ENCODE assay signal across 1 cellular context in the genomic region with DNA sequence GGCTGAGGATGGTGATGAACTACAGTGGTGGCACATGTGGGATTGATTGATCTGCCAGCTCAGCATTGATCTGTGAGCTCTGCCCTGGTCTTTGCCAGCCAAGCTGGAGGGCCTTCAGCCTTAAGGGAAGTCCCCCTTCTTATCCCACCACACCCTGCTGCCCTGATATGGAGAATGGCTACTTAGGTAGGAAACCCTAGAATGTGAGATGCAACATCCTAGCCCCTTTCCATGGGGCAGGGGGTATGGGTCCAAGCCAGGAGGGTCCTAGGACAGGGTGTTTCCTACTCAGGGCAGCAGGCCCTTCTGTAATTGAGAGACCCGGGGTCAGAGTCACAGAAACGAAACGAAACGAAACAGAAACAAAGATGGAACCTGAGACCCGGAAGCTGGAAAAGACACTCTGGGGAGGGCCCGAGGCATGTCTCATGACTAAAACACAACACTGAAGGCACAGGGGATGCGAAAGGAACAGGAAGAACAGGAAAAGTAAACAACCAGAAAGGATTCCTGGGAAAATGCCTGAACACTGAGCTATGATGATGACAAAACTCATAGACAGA.
A peak's percentile ranks its signal among the peaks of the same experiment; 100 is the strongest.
TF ChIP-seq lines count a peak whose summit lies in the region.

No MANE protein-coding gene starts in this region.

TF ChIP-seq in HepG2, 621 proteins besides CTCF, POLR2A, EP300 and RAD21 (continued from another document and continues in another):
- TF ChIP-seq, protein P1, sequence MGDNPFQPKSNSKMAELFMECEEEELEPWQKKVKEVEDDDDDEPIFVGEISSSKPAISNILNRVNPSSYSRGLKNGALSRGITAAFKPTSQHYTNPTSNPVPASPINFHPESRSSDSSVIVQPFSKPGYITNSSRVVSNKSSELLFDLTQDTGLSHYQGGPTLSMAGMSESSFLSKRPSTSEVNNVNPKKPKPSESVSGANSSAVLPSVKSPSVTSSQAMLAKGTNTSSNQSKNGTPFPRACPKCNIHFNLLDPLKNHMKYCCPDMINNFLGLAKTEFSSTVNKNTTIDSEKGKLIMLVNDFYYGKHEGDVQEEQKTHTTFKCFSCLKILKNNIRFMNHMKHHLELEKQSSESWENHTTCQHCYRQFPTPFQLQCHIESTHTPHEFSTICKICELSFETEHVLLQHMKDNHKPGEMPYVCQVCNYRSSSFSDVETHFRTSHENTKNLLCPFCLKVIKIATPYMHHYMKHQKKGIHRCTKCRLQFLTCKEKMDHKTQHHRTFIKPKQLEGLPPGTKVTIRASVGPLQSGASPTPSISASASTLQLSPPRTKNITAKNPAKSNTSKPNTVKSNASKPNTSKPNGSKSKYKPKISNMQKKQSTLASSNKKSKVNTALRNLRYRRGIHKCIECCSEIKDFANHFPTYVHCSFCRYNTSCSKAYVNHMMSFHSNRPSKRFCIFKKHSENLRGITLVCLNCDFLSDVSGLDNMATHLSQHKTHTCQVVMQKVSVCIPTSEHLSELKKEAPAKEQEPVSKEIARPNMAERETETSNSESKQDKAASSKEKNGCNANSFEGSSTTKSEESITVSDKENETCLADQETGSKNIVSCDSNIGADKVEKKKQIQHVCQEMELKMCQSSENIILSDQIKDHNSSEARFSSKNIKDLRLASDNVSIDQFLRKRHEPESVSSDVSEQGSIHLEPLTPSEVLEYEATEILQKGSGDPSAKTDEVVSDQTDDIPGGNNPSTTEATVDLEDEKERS (CRISPR knock-in tag; IDR thresholded peaks at IDR 0.05): 0 out of 2 replicates have a peak, but pooled peaks have one; percentile 25
- TF ChIP-seq CBX2 (IDR thresholded peaks at IDR 0.05; ENCODE audit: low read depth, low read length): no peak
- TF ChIP-seq CBX2 (CRISPR knock-in tag; IDR thresholded peaks at IDR 0.05; ENCODE audit: low read depth): no peak
- peak; percentile 56; the same call in 1 of the 2 replicates for TF ChIP-seq PHF8 (CRISPR knock-in tag; IDR thresholded peaks at IDR 0.05)
- peak; percentile 88; the same call in 1 of the 2 replicates for TF ChIP-seq ADNP (CRISPR knock-in tag; IDR thresholded peaks at IDR 0.05)
- no peak for TF ChIP-seq MAFG (CRISPR knock-in tag; IDR thresholded peaks at IDR 0.05)
- TF ChIP-seq ZMYM3 (CRISPR knock-in tag; IDR thresholded peaks at IDR 0.05): peak; percentile 99
- peak; percentile 63 for TF ChIP-seq ZNF143 (CRISPR knock-in tag; IDR thresholded peaks at IDR 0.05)
- TF ChIP-seq, protein P2, sequence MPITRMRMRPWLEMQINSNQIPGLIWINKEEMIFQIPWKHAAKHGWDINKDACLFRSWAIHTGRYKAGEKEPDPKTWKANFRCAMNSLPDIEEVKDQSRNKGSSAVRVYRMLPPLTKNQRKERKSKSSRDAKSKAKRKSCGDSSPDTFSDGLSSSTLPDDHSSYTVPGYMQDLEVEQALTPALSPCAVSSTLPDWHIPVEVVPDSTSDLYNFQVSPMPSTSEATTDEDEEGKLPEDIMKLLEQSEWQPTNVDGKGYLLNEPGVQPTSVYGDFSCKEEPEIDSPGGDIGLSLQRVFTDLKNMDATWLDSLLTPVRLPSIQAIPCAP (CRISPR knock-in tag; IDR thresholded peaks at IDR 0.05; ENCODE audit: low read depth): peak; percentile 57
- TF ChIP-seq, protein P3, sequence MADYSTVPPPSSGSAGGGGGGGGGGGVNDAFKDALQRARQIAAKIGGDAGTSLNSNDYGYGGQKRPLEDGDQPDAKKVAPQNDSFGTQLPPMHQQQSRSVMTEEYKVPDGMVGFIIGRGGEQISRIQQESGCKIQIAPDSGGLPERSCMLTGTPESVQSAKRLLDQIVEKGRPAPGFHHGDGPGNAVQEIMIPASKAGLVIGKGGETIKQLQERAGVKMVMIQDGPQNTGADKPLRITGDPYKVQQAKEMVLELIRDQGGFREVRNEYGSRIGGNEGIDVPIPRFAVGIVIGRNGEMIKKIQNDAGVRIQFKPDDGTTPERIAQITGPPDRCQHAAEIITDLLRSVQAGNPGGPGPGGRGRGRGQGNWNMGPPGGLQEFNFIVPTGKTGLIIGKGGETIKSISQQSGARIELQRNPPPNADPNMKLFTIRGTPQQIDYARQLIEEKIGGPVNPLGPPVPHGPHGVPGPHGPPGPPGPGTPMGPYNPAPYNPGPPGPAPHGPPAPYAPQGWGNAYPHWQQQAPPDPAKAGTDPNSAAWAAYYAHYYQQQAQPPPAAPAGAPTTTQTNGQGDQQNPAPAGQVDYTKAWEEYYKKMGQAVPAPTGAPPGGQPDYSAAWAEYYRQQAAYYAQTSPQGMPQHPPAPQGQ (CRISPR knock-in tag; IDR thresholded peaks at IDR 0.05; ENCODE audit: borderline replicate concordance): no peak
- no peak for TF ChIP-seq ZNF816 (CRISPR knock-in tag; IDR thresholded peaks at IDR 0.05; ENCODE audit: borderline replicate concordance)
- TF ChIP-seq ZFX (CRISPR knock-in tag; IDR thresholded peaks at IDR 0.05; ENCODE audit: low read depth): peak; percentile 64
- TF ChIP-seq SOX5 (CRISPR knock-in tag; IDR thresholded peaks at IDR 0.05; ENCODE audit: borderline replicate concordance): peak; percentile 33; the same call in 1 of the 2 replicates
- TF ChIP-seq, protein P4, sequence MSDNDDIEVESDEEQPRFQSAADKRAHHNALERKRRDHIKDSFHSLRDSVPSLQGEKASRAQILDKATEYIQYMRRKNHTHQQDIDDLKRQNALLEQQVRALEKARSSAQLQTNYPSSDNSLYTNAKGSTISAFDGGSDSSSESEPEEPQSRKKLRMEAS (IDR thresholded peaks at IDR 0.05): peak; percentile 55; the same call in 1 of the 2 replicates
- no peak for TF ChIP-seq MBNL3 (CRISPR knock-in tag; conservative IDR thresholded peaks at IDR 0.05)
- TF ChIP-seq, protein P5, sequence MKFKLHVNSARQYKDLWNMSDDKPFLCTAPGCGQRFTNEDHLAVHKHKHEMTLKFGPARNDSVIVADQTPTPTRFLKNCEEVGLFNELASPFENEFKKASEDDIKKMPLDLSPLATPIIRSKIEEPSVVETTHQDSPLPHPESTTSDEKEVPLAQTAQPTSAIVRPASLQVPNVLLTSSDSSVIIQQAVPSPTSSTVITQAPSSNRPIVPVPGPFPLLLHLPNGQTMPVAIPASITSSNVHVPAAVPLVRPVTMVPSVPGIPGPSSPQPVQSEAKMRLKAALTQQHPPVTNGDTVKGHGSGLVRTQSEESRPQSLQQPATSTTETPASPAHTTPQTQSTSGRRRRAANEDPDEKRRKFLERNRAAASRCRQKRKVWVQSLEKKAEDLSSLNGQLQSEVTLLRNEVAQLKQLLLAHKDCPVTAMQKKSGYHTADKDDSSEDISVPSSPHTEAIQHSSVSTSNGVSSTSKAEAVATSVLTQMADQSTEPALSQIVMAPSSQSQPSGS (CRISPR knock-in tag; IDR thresholded peaks at IDR 0.05): no peak
- TF ChIP-seq ZNF678 (CRISPR knock-in tag; IDR thresholded peaks at IDR 0.05): 0 out of 2 replicates have a peak, but pooled peaks have one; percentile 38
- peak; percentile 92 for TF ChIP-seq FOXA3 (CRISPR knock-in tag; IDR thresholded peaks at IDR 0.05)
- TF ChIP-seq GATAD1 (CRISPR knock-in tag; IDR thresholded peaks at IDR 0.05): peak; percentile 39; the same call in 1 of the 2 replicates
- TF ChIP-seq ZNF350 (CRISPR knock-in tag; IDR thresholded peaks at IDR 0.05; ENCODE audit: borderline replicate concordance, low read depth): no peak
- peak; percentile 90 for TF ChIP-seq ELF4 (CRISPR knock-in tag; IDR thresholded peaks at IDR 0.05; ENCODE audit: borderline replicate concordance)
- TF ChIP-seq, protein P6, sequence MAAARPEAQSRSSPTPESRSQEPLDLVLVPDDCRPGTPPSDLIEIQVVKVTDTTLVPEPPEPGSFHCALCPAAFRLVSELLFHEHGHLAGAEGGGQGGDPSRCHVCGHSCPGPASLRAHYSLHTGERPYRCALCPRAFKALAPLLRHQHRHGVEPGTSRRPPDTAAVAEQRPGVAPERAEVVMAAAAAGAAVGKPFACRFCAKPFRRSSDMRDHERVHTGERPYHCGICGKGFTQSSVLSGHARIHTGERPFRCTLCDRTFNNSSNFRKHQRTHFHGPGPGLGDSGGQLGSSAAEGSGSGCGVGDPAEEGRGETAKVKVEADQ (CRISPR knock-in tag; IDR thresholded peaks at IDR 0.05; ENCODE audit: borderline replicate concordance): peak; percentile 62
- peak; percentile 57 for TF ChIP-seq ZNF331 (CRISPR knock-in tag; IDR thresholded peaks at IDR 0.05)
- TF ChIP-seq EZH2 (conservative IDR thresholded peaks at IDR 0.05; ENCODE audit: low read depth, low read length): no peak
- TF ChIP-seq ZNF75D (CRISPR knock-in tag; IDR thresholded peaks at IDR 0.05; ENCODE audit: borderline replicate concordance): no peak
- TF ChIP-seq TEAD3 (CRISPR knock-in tag; optimal IDR thresholded peaks at IDR 0.05; ENCODE audit: borderline replicate concordance): peak; percentile 64
- TF ChIP-seq PHF20 (CRISPR knock-in tag; IDR thresholded peaks at IDR 0.05): peak; percentile 64
- peak; percentile 51; the same call in 1 of the 2 replicates for TF ChIP-seq ZNF605 (CRISPR knock-in tag; IDR thresholded peaks at IDR 0.05)
- TF ChIP-seq, protein P7, sequence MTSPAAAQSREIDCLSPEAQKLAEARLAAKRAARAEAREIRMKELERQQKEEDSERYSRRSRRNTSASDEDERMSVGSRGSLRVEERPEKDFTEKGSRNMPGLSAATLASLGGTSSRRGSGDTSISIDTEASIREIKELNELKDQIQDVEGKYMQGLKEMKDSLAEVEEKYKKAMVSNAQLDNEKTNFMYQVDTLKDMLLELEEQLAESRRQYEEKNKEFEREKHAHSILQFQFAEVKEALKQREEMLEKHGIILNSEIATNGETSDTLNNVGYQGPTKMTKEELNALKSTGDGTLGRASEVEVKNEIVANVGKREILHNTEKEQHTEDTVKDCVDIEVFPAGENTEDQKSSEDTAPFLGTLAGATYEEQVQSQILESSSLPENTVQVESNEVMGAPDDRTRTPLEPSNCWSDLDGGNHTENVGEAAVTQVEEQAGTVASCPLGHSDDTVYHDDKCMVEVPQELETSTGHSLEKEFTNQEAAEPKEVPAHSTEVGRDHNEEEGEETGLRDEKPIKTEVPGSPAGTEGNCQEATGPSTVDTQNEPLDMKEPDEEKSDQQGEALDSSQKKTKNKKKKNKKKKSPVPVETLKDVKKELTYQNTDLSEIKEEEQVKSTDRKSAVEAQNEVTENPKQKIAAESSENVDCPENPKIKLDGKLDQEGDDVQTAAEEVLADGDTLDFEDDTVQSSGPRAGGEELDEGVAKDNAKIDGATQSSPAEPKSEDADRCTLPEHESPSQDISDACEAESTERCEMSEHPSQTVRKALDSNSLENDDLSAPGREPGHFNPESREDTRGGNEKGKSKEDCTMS (CRISPR knock-in tag; conservative IDR thresholded peaks at IDR 0.05): no peak
- TF ChIP-seq ZNF432 (CRISPR knock-in tag; IDR thresholded peaks at IDR 0.05; ENCODE audit: borderline replicate concordance): no peak
- TF ChIP-seq ELF1 (CRISPR knock-in tag; IDR thresholded peaks at IDR 0.05): peak; percentile 93
- TF ChIP-seq YY1 (IDR thresholded peaks at IDR 0.05; ENCODE audit: insufficient read depth, insufficient replicate concordance, low read depth, low read length): peak; percentile 68
- TF ChIP-seq ZNF644 (CRISPR knock-in tag; IDR thresholded peaks at IDR 0.05; ENCODE audit: low read depth): peak; percentile 81
- TF ChIP-seq ZNF883 (CRISPR knock-in tag; IDR thresholded peaks at IDR 0.05; ENCODE audit: not compliant biosample characterization): peak; percentile 48
- TF ChIP-seq FOXP1 (IDR thresholded peaks at IDR 0.05): no peak
- TF ChIP-seq FOXP1 (CRISPR knock-in tag; IDR thresholded peaks at IDR 0.05): peak; percentile 30; the same call in 1 of the 2 replicates
- no peak for TF ChIP-seq PHF21A (CRISPR knock-in tag; IDR thresholded peaks at IDR 0.05)
- 0 out of 2 replicates have a peak, but pooled peaks have one; percentile 26 for TF ChIP-seq GATAD2A (CRISPR knock-in tag; IDR thresholded peaks at IDR 0.05)
- peak; percentile 62 for TF ChIP-seq FOXK2 (IDR thresholded peaks at IDR 0.05)
- TF ChIP-seq FOXC1 (CRISPR knock-in tag; IDR thresholded peaks at IDR 0.05; ENCODE audit: borderline replicate concordance): 0 out of 2 replicates have a peak, but pooled peaks have one; percentile 22
- TF ChIP-seq, protein P8, sequence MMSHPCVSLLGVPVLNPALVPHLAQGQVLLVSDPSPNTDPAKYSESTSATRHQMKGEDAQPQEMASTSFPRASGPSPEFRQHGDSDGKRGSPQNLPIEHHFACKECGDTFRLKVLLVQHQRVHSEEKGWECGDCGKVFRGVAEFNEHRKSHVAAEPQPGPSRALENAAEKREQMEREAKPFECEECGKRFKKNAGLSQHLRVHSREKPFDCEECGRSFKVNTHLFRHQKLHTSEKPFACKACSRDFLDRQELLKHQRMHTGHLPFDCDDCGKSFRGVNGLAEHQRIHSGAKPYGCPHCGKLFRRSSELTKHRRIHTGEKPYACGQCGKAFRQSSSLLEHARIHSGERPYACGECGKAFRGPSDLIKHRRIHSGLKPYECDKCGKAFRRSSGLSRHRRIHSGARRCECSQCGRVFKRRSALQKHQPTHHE (CRISPR knock-in tag; IDR thresholded peaks at IDR 0.05; ENCODE audit: borderline replicate concordance): no peak
- TF ChIP-seq ZNF788 (CRISPR knock-in tag; IDR thresholded peaks at IDR 0.05; ENCODE audit: borderline replicate concordance): 0 out of 2 replicates have a peak, but pooled peaks have one; percentile 41
- TF ChIP-seq, protein P9, sequence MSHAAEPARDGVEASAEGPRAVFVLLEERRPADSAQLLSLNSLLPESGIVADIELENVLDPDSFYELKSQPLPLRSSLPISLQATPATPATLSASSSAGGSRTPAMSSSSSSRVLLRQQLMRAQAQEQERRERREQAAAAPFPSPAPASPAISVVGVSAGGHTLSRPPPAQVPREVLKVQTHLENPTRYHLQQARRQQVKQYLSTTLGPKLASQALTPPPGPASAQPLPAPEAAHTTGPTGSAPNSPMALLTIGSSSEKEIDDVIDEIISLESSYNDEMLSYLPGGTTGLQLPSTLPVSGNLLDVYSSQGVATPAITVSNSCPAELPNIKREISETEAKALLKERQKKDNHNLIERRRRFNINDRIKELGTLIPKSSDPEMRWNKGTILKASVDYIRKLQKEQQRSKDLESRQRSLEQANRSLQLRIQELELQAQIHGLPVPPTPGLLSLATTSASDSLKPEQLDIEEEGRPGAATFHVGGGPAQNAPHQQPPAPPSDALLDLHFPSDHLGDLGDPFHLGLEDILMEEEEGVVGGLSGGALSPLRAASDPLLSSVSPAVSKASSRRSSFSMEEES (CRISPR knock-in tag; IDR thresholded peaks at IDR 0.05): peak; percentile 94
- TF ChIP-seq, protein P10, sequence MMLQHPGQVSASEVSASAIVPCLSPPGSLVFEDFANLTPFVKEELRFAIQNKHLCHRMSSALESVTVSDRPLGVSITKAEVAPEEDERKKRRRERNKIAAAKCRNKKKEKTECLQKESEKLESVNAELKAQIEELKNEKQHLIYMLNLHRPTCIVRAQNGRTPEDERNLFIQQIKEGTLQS (CRISPR knock-in tag; IDR thresholded peaks at IDR 0.05): 0 out of 2 replicates have a peak, but pooled peaks have one; percentile 5
- 0 out of 2 replicates have a peak, but pooled peaks have one; percentile 24 for TF ChIP-seq ZNF335 (CRISPR knock-in tag; IDR thresholded peaks at IDR 0.05)
- no peak for TF ChIP-seq ZNF562 (CRISPR knock-in tag; IDR thresholded peaks at IDR 0.05; ENCODE audit: borderline replicate concordance)
- 0 out of 2 replicates have a peak, but pooled peaks have one; percentile 60 for TF ChIP-seq ZNF337 (CRISPR knock-in tag; IDR thresholded peaks at IDR 0.05; ENCODE audit: borderline replicate concordance, low read depth)
- 0 out of 2 replicates have a peak, but pooled peaks have one; percentile 31 for TF ChIP-seq ZNF34 (CRISPR knock-in tag; IDR thresholded peaks at IDR 0.05; ENCODE audit: borderline replicate concordance)
- no peak for TF ChIP-seq ZNF33B (CRISPR knock-in tag; IDR thresholded peaks at IDR 0.05)
- TF ChIP-seq HDAC2 (CRISPR knock-in tag; IDR thresholded peaks at IDR 0.05): peak; percentile 25; the same call in 1 of the 2 replicates
- 0 out of 2 replicates have a peak, but pooled peaks have one; percentile 66 for TF ChIP-seq ZNF761 (CRISPR knock-in tag; conservative IDR thresholded peaks at IDR 0.05)
- TF ChIP-seq IRF2 (CRISPR knock-in tag; IDR thresholded peaks at IDR 0.05): peak; percentile 99
- TF ChIP-seq GABPB1 (CRISPR knock-in tag; IDR thresholded peaks at IDR 0.05): peak; percentile 77
- TF ChIP-seq FOXK1 (CRISPR knock-in tag; IDR thresholded peaks at IDR 0.05; ENCODE audit: borderline replicate concordance, low read depth): peak; percentile 87; the same call in 1 of the 2 replicates
